In the genomic region with DNA sequence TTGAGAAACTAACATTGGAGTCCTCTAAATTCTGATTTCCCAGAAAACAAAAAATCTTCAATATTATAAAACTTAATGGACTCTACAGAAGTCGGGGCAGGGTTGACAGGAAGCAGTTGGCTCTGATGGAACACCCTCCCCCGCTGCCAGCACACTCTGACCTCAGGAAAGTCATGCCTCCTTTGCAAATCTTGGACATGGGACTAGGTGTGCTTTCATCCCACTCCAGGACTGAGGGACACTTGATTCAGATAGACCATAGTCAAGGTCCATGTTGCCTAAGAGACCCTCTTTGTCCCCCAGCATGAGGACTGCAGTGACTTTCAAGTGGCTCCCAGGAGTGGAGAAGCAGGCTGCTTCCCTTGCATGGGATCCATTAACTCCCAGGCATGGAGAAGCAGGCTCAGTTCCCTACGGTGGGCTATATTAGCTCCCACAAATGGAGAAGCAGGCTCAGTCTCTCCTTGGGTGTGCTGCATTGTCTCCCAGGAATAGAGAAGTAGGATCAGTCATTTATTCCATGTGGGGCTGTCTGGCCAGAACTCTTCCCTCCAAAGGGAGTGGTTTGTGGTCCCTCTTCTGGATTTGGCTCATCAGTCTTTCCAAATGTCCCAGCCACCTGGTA, we compare ENCODE assay signal across 1 cellular context.
TF ChIP-seq lines count a peak whose summit lies in the region.

No MANE protein-coding gene starts in this region.

TF ChIP-seq in HepG2, 621 proteins besides CTCF, POLR2A, EP300 and RAD21:
- peak; percentile 52; the same call in 1 of the 2 replicates for TF ChIP-seq ETV5 (CRISPR knock-in tag; IDR thresholded peaks at IDR 0.05; ENCODE audit: borderline replicate concordance)
- TF ChIP-seq, protein P1, sequence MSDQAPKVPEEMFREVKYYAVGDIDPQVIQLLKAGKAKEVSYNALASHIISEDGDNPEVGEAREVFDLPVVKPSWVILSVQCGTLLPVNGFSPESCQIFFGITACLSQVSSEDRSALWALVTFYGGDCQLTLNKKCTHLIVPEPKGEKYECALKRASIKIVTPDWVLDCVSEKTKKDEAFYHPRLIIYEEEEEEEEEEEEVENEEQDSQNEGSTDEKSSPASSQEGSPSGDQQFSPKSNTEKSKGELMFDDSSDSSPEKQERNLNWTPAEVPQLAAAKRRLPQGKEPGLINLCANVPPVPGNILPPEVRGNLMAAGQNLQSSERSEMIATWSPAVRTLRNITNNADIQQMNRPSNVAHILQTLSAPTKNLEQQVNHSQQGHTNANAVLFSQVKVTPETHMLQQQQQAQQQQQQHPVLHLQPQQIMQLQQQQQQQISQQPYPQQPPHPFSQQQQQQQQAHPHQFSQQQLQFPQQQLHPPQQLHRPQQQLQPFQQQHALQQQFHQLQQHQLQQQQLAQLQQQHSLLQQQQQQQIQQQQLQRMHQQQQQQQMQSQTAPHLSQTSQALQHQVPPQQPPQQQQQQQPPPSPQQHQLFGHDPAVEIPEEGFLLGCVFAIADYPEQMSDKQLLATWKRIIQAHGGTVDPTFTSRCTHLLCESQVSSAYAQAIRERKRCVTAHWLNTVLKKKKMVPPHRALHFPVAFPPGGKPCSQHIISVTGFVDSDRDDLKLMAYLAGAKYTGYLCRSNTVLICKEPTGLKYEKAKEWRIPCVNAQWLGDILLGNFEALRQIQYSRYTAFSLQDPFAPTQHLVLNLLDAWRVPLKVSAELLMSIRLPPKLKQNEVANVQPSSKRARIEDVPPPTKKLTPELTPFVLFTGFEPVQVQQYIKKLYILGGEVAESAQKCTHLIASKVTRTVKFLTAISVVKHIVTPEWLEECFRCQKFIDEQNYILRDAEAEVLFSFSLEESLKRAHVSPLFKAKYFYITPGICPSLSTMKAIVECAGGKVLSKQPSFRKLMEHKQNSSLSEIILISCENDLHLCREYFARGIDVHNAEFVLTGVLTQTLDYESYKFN (CRISPR knock-in tag; conservative IDR thresholded peaks at IDR 0.05) = peak; percentile 42; the same call in 1 of the 2 replicates
- TF ChIP-seq SAP130 (CRISPR knock-in tag; IDR thresholded peaks at IDR 0.05; ENCODE audit: low read depth) = peak; percentile 29; the same call in 1 of the 2 replicates
- peak; percentile 36; the same call in 1 of the 2 replicates for TF ChIP-seq ZNF687 (CRISPR knock-in tag; IDR thresholded peaks at IDR 0.05)
- TF ChIP-seq HOXA3 (CRISPR knock-in tag; IDR thresholded peaks at IDR 0.05) = peak; percentile 29; the same call in 1 of the 2 replicates
- peak; percentile 69 for TF ChIP-seq HNF4A (CRISPR knock-in tag; IDR thresholded peaks at IDR 0.05)
- TF ChIP-seq, protein P2, sequence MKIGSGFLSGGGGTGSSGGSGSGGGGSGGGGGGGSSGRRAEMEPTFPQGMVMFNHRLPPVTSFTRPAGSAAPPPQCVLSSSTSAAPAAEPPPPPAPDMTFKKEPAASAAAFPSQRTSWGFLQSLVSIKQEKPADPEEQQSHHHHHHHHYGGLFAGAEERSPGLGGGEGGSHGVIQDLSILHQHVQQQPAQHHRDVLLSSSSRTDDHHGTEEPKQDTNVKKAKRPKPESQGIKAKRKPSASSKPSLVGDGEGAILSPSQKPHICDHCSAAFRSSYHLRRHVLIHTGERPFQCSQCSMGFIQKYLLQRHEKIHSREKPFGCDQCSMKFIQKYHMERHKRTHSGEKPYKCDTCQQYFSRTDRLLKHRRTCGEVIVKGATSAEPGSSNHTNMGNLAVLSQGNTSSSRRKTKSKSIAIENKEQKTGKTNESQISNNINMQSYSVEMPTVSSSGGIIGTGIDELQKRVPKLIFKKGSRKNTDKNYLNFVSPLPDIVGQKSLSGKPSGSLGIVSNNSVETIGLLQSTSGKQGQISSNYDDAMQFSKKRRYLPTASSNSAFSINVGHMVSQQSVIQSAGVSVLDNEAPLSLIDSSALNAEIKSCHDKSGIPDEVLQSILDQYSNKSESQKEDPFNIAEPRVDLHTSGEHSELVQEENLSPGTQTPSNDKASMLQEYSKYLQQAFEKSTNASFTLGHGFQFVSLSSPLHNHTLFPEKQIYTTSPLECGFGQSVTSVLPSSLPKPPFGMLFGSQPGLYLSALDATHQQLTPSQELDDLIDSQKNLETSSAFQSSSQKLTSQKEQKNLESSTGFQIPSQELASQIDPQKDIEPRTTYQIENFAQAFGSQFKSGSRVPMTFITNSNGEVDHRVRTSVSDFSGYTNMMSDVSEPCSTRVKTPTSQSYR (CRISPR knock-in tag; IDR thresholded peaks at IDR 0.05; ENCODE audit: borderline replicate concordance) = peak; percentile 90; the same call in 1 of the 2 replicates
- no peak for TF ChIP-seq KDM3A (CRISPR knock-in tag; IDR thresholded peaks at IDR 0.05; ENCODE audit: low read depth)
- TF ChIP-seq ATF7 (IDR thresholded peaks at IDR 0.05) = no peak
- TF ChIP-seq ATF7 (CRISPR knock-in tag; IDR thresholded peaks at IDR 0.05) = no peak
- TF ChIP-seq TEAD2 (CRISPR knock-in tag; IDR thresholded peaks at IDR 0.05) = no peak
- TF ChIP-seq TOE1 (CRISPR knock-in tag; IDR thresholded peaks at IDR 0.05) = no peak
- TF ChIP-seq GABPA (IDR thresholded peaks at IDR 0.05; ENCODE audit: low read depth, low read length) = no peak
- peak; percentile 11; the same call in 1 of the 2 replicates for TF ChIP-seq GABPA (CRISPR knock-in tag; IDR thresholded peaks at IDR 0.05; ENCODE audit: low read depth)
- peak; percentile 52 for TF ChIP-seq SALL1 (CRISPR knock-in tag; IDR thresholded peaks at IDR 0.05)
- TF ChIP-seq NR2C2 (CRISPR knock-in tag; IDR thresholded peaks at IDR 0.05; ENCODE audit: borderline replicate concordance) = peak; percentile 63
- peak; percentile 89 for TF ChIP-seq RBM22 (optimal IDR thresholded peaks at IDR 0.05; ENCODE audit: low read length)
- no peak for TF ChIP-seq SMAD9 (CRISPR knock-in tag; IDR thresholded peaks at IDR 0.05)
- TF ChIP-seq POLR2AphosphoS5 (IDR thresholded peaks at IDR 0.05; ENCODE audit: low read depth, low read length) = 0 out of 2 replicates have a peak, but pooled peaks have one; percentile 11
- peak; percentile 26; the same call in 1 of the 2 replicates for TF ChIP-seq ARID5B (CRISPR knock-in tag; IDR thresholded peaks at IDR 0.05)
- TF ChIP-seq GATAD2A (CRISPR knock-in tag; IDR thresholded peaks at IDR 0.05) = peak; percentile 77
- peak; percentile 31 for TF ChIP-seq TCF7 (IDR thresholded peaks at IDR 0.05; ENCODE audit: low read depth)
- 0 out of 2 replicates have a peak, but pooled peaks have one; percentile 62 for TF ChIP-seq CAMTA2 (CRISPR knock-in tag; IDR thresholded peaks at IDR 0.05; ENCODE audit: borderline replicate concordance)
- 0 out of 2 replicates have a peak, but pooled peaks have one; percentile 18 for TF ChIP-seq BCL6 (CRISPR knock-in tag; IDR thresholded peaks at IDR 0.05)
- TF ChIP-seq HNF4G (IDR thresholded peaks at IDR 0.05; ENCODE audit: borderline replicate concordance, low read depth, low read length) = peak; percentile 37; the same call in 1 of the 2 replicates
- TF ChIP-seq HNF4G (CRISPR knock-in tag; IDR thresholded peaks at IDR 0.05; ENCODE audit: borderline replicate concordance, low read depth) = no peak
- TF ChIP-seq MED1 (CRISPR knock-in tag; IDR thresholded peaks at IDR 0.05) = 0 out of 2 replicates have a peak, but pooled peaks have one; percentile 21
- TF ChIP-seq RARA (CRISPR knock-in tag; IDR thresholded peaks at IDR 0.05) = peak; percentile 54; the same call in 1 of the 2 replicates
